ENCODE assay signal across 9 cellular contexts in the genomic region with DNA sequence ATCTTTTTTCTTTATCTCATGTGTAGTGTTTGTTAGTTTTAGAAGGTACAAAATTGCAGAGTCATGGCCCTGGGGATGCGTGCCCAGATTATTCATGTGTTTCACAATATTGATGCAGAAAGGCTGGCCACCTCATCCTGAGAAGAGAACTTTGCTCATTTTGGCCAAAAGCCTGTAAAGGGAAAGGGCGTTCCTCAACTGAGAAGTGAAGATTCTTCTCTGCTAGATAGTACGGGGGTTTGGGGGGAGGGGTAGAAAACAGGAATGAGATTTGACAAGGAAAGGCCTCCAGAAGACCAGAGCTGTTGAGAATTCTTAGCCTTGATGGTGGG. TPM values are rescaled to one million over a fixed set of nuclear protein-coding genes. Genes with fewer than 3 reads are reported as not detected.
DNase-seq lines count a peak whose midpoint lies in the region; ATAC-seq and TF ChIP-seq lines count a peak whose summit lies in the region.
"Had no signal": no experiment of that assay in that cellular context is flagged by ENCODE, and none has a peak within 500 bp of the region (broad histone marks: within the 10 kb centered on the region; RNA-seq: fewer than 3 reads in every experiment).

No MANE protein-coding gene starts in this region.

- peak overlapping the region; percentile 79 for H3K4me3 ChIP-seq in H7 (ENCODE audit: insufficient read depth, low read depth, low read length)
- H3K4me3 ChIP-seq in foreskin fibroblast (ENCODE audit: low read depth in 1 of 2, low read length in 2 of 2), result peak overlapping the region; percentile 53 to 71

- peak overlapping the region; percentile 64; the same call in 1 of the 2 replicates for H3K27ac ChIP-seq in 22Rv1

- no peaks in the 10 kb centered on the region for H3K27me3 ChIP-seq in H7 (ENCODE audit: control insufficient read depth, insufficient read depth, low read length)

- TF ChIP-seq CTCF in 22Rv1 (IDR thresholded peaks at IDR 0.05) (no peak), foreskin fibroblast (IDR thresholded peaks at IDR 0.05; ENCODE audit: low read depth, low read length) (no peak)

- no peak for ATAC-seq in HG02973 (IDR thresholded peaks at IDR 0.05; ENCODE audit: unreplicated experiment)

- intact Hi-C loops in posterior vena cava (cut with DNase I), result no loop called here

- DNase-seq in H7, result no peak
- peak; percentile 81 for DNase-seq in RPMI7951 (ENCODE audit: low read depth)
- peak; percentile 85 to 95 for DNase-seq in foreskin fibroblast
- DNase-seq in posterior vena cava (ENCODE audit: low spot score), result peak; percentile 85
- DNase-seq in KG1 (lab: John Stamatoyannopoulos, UW), result no peak
- DNase-seq in NCI-H526 (lab: John Stamatoyannopoulos, UW), result no peak
- DNase-seq: DND-41 had no signal

- peaks cover 5% of the 10 kb centered on the region for H3K36me3 ChIP-seq in H7 (replicated peaks; ENCODE audit: control insufficient read depth, insufficient read depth, low read length)

RNA-seq across cellular contexts. Expression of a gene that starts 1.7 kb away (rescaled TPM):
- total RNA-seq in H7 (2014; rRNA removed; shearing (Covaris generic)), result 108 and 120 TPM in 2 replicates
- total RNA-seq in RPMI7951 (2014; rRNA removed; shearing (Covaris generic)), result 62.5 and 75.6 TPM in 2 replicates
- 100 to 1,000 TPM; 110 to 169 TPM for total RNA-seq in posterior vena cava

Comparison
In these comparisons a context has a peak if more than half of its experiments do, and no peak if none do; other contexts are left out.
1. DNase-seq: peak in RPMI7951 (single experiment), foreskin fibroblast (2 of 2) and posterior vena cava (single experiment); none in H7 (single experiment), KG1 (single experiment) and NCI-H526 (0 of 2).